In genomic region chr14:91061309-91061887, GRCh38 we compare ENCODE assay signal across 8 cellular contexts. TPM values are rescaled to one million over a fixed set of nuclear protein-coding genes. Genes with fewer than 3 reads are reported as not detected.
DNase-seq lines count a peak whose midpoint lies in the region; ATAC-seq and TF ChIP-seq lines count a peak whose summit lies in the region.

No MANE protein-coding gene starts in this region.

- H4K20me1 ChIP-seq in MM.1S (ENCODE audit: insufficient read depth, low read length) (no peaks in the 10 kb centered on the region), osteoblast (ENCODE audit: insufficient read depth, low read length) (no peaks in the 10 kb centered on the region)

- H3K4me2 ChIP-seq in MM.1S (ENCODE audit: low read depth, low read length): peak overlapping the region; percentile 86
- H3K4me2 ChIP-seq in osteoblast (ENCODE audit: insufficient read depth, low read length): peak overlapping the region; percentile 100

- H3K4me3 ChIP-seq in MM.1S (ENCODE audit: low read length): peak overlapping the region; percentile 73
- H3K4me3 ChIP-seq in duodenal mucosa (ENCODE audit: low read depth in 1 of 2, low read length in 2 of 2): peak overlapping the region; percentile 67 to 68
- H3K4me3 ChIP-seq in osteoblast (ENCODE audit: insufficient read depth, low read length): peak overlapping the region; percentile 87

- CTCF ChIA-PET in CD4-positive, alpha-beta T cell (lab: Charles Lee): interaction anchor here (1.5 to 2.0 kb wide), 3 partner anchors 10 to 112 kb away, joined by 3 to 9 read pairs (median 3); no protein-coding TSS in a partner anchor
- CTCF ChIA-PET in activated CD4-positive, alpha-beta memory T cell treated with anti-CD3 and anti-CD28 coated beads for 36 hours (lab: Charles Lee): interaction anchor here (0.7 to 4.3 kb wide), 12 partner anchors 17 to 116 kb away, joined by 3 to 29 read pairs (median 4); partner anchors contain the start of gene DGLUCY

- H3K4me1 Mint-ChIP-seq in CD4-positive, alpha-beta T cell (ENCODE audit: low read depth): peaks cover 62% of the 10 kb centered on the region
- H3K4me1 Mint-ChIP-seq in activated CD4-positive, alpha-beta memory T cell treated with anti-CD3 and anti-CD28 coated beads for 36 hours (ENCODE audit: low read depth): peaks cover 55% of the 10 kb centered on the region

- H3K36me3 ChIP-seq in MM.1S (replicated peaks; ENCODE audit: insufficient read depth, low read length) (no peaks in the 10 kb centered on the region), duodenal mucosa (ENCODE audit: control insufficient read depth in 1 of 2, insufficient read depth in 2 of 2, low read length in 2 of 2) (no peaks in the 10 kb centered on the region), osteoblast (ENCODE audit: insufficient read depth, low read length) (no peaks in the 10 kb centered on the region)

- no peaks in the 10 kb centered on the region for H3K27me3 ChIP-seq in CD4-positive, alpha-beta T cell (ENCODE audit: control insufficient read depth, insufficient read depth, low read length)
- H3K27me3 ChIP-seq in MM.1S (replicated peaks; ENCODE audit: insufficient read depth, low read length) (no peaks in the 10 kb centered on the region), duodenal mucosa (ENCODE audit: control insufficient read depth in 1 of 2, insufficient read depth in 2 of 2, low read length in 2 of 2) (no peaks in the 10 kb centered on the region), osteoblast (ENCODE audit: insufficient read depth, low read length) (peaks cover 10% of the 10 kb centered on the region)

- intact Hi-C loops in CD4-positive, alpha-beta T cell (cut with DNase I, micrococcal nuclease): loop anchor here (1.0 to 10.0 kb wide), 6 partner anchors 17 to 351 kb away; partner anchors contain the start of genes DGLUCY (in 1 of the 2) and GPR68 (in 1 of the 2)
- intact Hi-C loops in activated CD4-positive, alpha-beta memory T cell treated with anti-CD3 and anti-CD28 coated beads for 36 hours (cut with micrococcal nuclease): loop anchor here (2.0 to 5.0 kb wide), 7 partner anchors 167 to 679 kb away; partner anchors contain the start of genes CALM1 and CCDC88C

- no peaks in the 10 kb centered on the region for H3K27me3 Mint-ChIP-seq in CD4-positive, alpha-beta T cell
- H3K27me3 Mint-ChIP-seq in activated CD4-positive, alpha-beta memory T cell treated with anti-CD3 and anti-CD28 coated beads for 36 hours: no peaks in the 10 kb centered on the region

- no peaks in the 10 kb centered on the region for H3K9me3 Mint-ChIP-seq in CD4-positive, alpha-beta T cell
- H3K9me3 Mint-ChIP-seq in activated CD4-positive, alpha-beta memory T cell treated with anti-CD3 and anti-CD28 coated beads for 36 hours: no peaks in the 10 kb centered on the region

- peak overlapping the region; percentile 77 for H3K27ac ChIP-seq in CD4-positive, alpha-beta T cell (ENCODE audit: low read depth, low read length)
- peak overlapping the region; percentile 61; the same call in 1 of the 2 replicates for H3K27ac ChIP-seq in MM.1S (ENCODE audit: low read length)
- peak overlapping the region; percentile 7 for H3K27ac ChIP-seq in duodenal mucosa (ENCODE audit: low read depth, low read length)
- H3K27ac ChIP-seq in osteoblast (ENCODE audit: low read depth, low read length): peak overlapping the region; percentile 46

- H3K36me3 Mint-ChIP-seq in CD4-positive, alpha-beta T cell (ENCODE audit: low read depth): no peaks in the 10 kb centered on the region
- peaks cover 17% of the 10 kb centered on the region for H3K36me3 Mint-ChIP-seq in activated CD4-positive, alpha-beta memory T cell treated with anti-CD3 and anti-CD28 coated beads for 36 hours

- POLR2A ChIA-PET in CD4-positive, alpha-beta T cell (lab: Charles Lee): interaction anchor here (0.7 to 7.1 kb wide), 32 partner anchors 8 to 678 kb away, joined by 3 to 181 read pairs (median 4); partner anchors contain the start of genes CCDC88C, DGLUCY, GPR68 and PPP4R3A
- POLR2A ChIA-PET in activated CD4-positive, alpha-beta memory T cell treated with anti-CD3 and anti-CD28 coated beads for 36 hours (lab: Charles Lee): interaction anchor here (0.6 to 9.9 kb wide), 9 partner anchors 17 to 680 kb away, joined by 3 to 116 read pairs (median 6); partner anchors contain the start of gene DGLUCY

- DNase-seq in CD4-positive, alpha-beta T cell: no peak
- DNase-seq in MM.1S: no peak
- DNase-seq in osteoblast (ENCODE audit: insufficient read length, low spot score, missing footprints): no peak
- no peak for DNase-seq in NCI-H2227 (lab: John Stamatoyannopoulos, UW; ENCODE audit: unreplicated experiment)
- no peak for DNase-seq in activated CD4-positive, alpha-beta memory T cell treated with anti-CD3 and anti-CD28 coated beads for 36 hours
- DNase-seq in cortex of kidney (lab: John Stamatoyannopoulos, UW): no peak

- peak overlapping the region; percentile 69 for H2AFZ ChIP-seq in MM.1S (ENCODE audit: low read length)
- H2AFZ ChIP-seq in osteoblast (ENCODE audit: low read length): peak overlapping the region; percentile 86

- TF ChIP-seq CTCF in CD4-positive, alpha-beta T cell (IDR thresholded peaks at IDR 0.05): no peak
- TF ChIP-seq CTCF in MM.1S (IDR thresholded peaks at IDR 0.05; ENCODE audit: low read length) (no peak), osteoblast (IDR thresholded peaks at IDR 0.05; ENCODE audit: extremely low read depth, low read depth, low read length) (no peak)

- no peak for ATAC-seq in CD4-positive, alpha-beta T cell (ENCODE audit: poor library complexity)
- no peak for ATAC-seq in HG03378 (IDR thresholded peaks at IDR 0.05; ENCODE audit: unreplicated experiment)

- H3F3A ChIP-seq in MM.1S (ENCODE audit: insufficient read depth, low read length): no peaks in the 10 kb centered on the region; the same call in 1 of the 2 replicates

- peaks cover 14% of the 10 kb centered on the region; the same call in 1 of the 2 replicates for H3K4me1 ChIP-seq in MM.1S (ENCODE audit: low read length)
- peaks cover 8 to 23% of the 10 kb centered on the region in 2 donors for H3K4me1 ChIP-seq in duodenal mucosa (ENCODE audit: control insufficient read depth in 1 of 2, insufficient read depth in 2 of 2, low read length in 2 of 2)
- H3K4me1 ChIP-seq in osteoblast (ENCODE audit: insufficient read depth, low read length): peaks cover 8% of the 10 kb centered on the region

- H3K9me2 ChIP-seq in MM.1S (replicated peaks; ENCODE audit: insufficient read depth, low read length): no peaks in the 10 kb centered on the region

- no peaks in the 10 kb centered on the region for H3K9me3 ChIP-seq in CD4-positive, alpha-beta T cell (ENCODE audit: control insufficient read depth, low read length)
- H3K9me3 ChIP-seq in MM.1S (replicated peaks; ENCODE audit: insufficient read depth, low read length): no peaks in the 10 kb centered on the region
- no peaks in the 10 kb centered on the region for H3K9me3 ChIP-seq in duodenal mucosa (ENCODE audit: control insufficient read depth in 1 of 2, low read length in 2 of 2)
- H3K9me3 ChIP-seq in osteoblast (ENCODE audit: low read depth, low read length): no peaks in the 10 kb centered on the region

- H3K27ac Mint-ChIP-seq in CD4-positive, alpha-beta T cell: no peak overlapping the region
- H3K27ac Mint-ChIP-seq in activated CD4-positive, alpha-beta memory T cell treated with anti-CD3 and anti-CD28 coated beads for 36 hours: no peak overlapping the region

- no peak overlapping the region for H3K4me3 Mint-ChIP-seq in CD4-positive, alpha-beta T cell
- no peak overlapping the region for H3K4me3 Mint-ChIP-seq in activated CD4-positive, alpha-beta memory T cell treated with anti-CD3 and anti-CD28 coated beads for 36 hours

- peaks cover 20% of the 10 kb centered on the region for H3K79me2 ChIP-seq in MM.1S (ENCODE audit: low read length)
- no peaks in the 10 kb centered on the region for H3K79me2 ChIP-seq in osteoblast (ENCODE audit: insufficient read depth, low read length)

- H3K9ac ChIP-seq in MM.1S (ENCODE audit: low read length): peak overlapping the region; percentile 69; the same call in 1 of the 2 replicates
- peak overlapping the region; percentile 52 to 66 for H3K9ac ChIP-seq in duodenal mucosa (ENCODE audit: low read depth in 1 of 2, low read length in 2 of 2)

RNA-seq across cellular contexts. Expression of gene RPS6KA5, which starts 1.0 kb away (rescaled TPM):
- total RNA-seq in CD4-positive, alpha-beta T cell: 10 to 100 TPM; 28.0 to 29.8 TPM
- 1.2 and 1.4 TPM in 2 replicates for total RNA-seq in osteoblast
- 10 to 100 TPM; 18.8 to 19.3 TPM for total RNA-seq in activated CD4-positive, alpha-beta memory T cell treated with anti-CD3 and anti-CD28 coated beads for 36 hours

RNA-seq across cellular contexts. Expression of gene DGLUCY, which starts 52.5 kb away (rescaled TPM):
- 10 to 100 TPM; 33.0 to 34.9 TPM for total RNA-seq in CD4-positive, alpha-beta T cell
- total RNA-seq in osteoblast: 45.6 and 55.4 TPM in 2 replicates
- 10 to 100 TPM; 54.3 to 58.1 TPM for total RNA-seq in activated CD4-positive, alpha-beta memory T cell treated with anti-CD3 and anti-CD28 coated beads for 36 hours

Comparison
In these comparisons a context has a peak if more than half of its experiments do, and no peak if none do; other contexts are left out.
1. H3K27ac ChIP-seq: peak in every context shown above with its lines; median percentile 77 in CD4-positive, alpha-beta T cell; 61 in MM.1S; 46 in osteoblast; 7 in duodenal mucosa.